21 cellular contexts compared by ENCODE assay signal in the genomic region with DNA sequence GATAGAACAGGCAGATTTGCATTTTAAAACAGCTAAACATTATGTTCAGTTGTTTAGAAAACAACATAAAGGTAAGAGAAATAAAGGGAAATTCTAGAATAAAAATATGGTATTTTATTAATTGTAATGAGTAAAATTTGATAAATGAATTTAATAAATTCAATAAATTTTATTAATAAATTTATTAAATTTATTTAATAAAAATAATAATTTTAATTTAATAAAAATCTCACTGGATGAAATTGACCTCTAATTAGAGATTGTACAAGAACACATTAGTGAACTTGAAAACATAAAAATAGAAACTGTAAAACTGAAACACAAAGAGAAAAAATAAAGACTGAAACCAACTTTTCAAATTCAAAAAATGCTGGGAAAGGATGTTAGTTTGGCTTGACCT.
"Had no signal": no experiment of that assay in that cellular context is flagged by ENCODE, and none has a peak within 500 bp of the region (broad histone marks: within the 10 kb centered on the region; RNA-seq: fewer than 3 reads in every experiment).

No MANE protein-coding gene starts in this region.

- H3K9me3 ChIP-seq: SK-N-SH had no signal

- FAIRE-seq: HepG2, K562 had no signal

- DNase-seq: Kasumi-1, MM.1S, NCI-H1092 treated with DMSO at 0.1 percent for 48 hours, NCI-H1436, NCI-H187, NCI-H2029, NCI-H2081 treated with DMSO at 0.1 percent for 48 hours, NCI-H2171, NCI-H226, NCI-H446, NCI-H510A, NCI-H524 treated with DMSO at 0.1 percent for 48 hours, NCI-H69, NCI-H774, PC-9, SK-N-SH, SW 1271 had no signal

- H3K4me3 ChIP-seq: K562, PC-9 had no signal

- ATAC-seq: HepG2, K562 had no signal

- H3K27ac ChIP-seq: KMS-11, PC-9, RWPE1 had no signal
